In the genomic region with DNA sequence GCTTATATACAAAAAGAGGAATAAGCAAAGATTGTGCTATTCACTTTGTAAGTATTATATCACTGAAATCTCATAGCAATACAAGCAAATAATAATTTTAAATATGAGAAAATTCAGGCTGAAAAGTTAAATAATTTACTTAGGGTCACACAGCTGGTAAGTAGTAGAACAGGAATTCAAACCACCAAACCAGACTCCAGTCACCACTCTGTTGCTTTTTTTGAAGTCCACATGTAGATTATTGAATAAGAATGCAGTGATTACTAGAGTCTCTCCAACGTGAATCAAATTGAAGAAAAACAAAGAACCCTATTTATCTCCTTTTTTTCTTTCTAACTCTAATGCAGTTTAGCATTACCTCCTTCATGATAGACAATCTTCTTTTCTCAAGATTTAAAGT, we compare ENCODE assay signal across 23 cellular contexts. TPM values are rescaled to one million over a fixed set of nuclear protein-coding genes. Genes with fewer than 3 reads are reported as not detected.
"Had no signal": no experiment of that assay in that cellular context is flagged by ENCODE, and none has a peak within 500 bp of the region (broad histone marks: within the 10 kb centered on the region; RNA-seq: fewer than 3 reads in every experiment).

No MANE protein-coding gene starts in this region.

- H3K27me3 Mint-ChIP-seq: activated naive CD4-positive, alpha-beta T cell treated with anti-CD3 and anti-CD28 coated beads, Interleukin-2, amount 50 U/mL, for 24 hours; brain; naive thymus-derived CD8-positive, alpha-beta T cell had no signal

- H3K9me3 ChIP-seq: esophagus muscularis mucosa, pancreas, right lobe of liver, stomach, testis, upper lobe of left lung had no signal

- H3K4me3 Mint-ChIP-seq: activated naive CD4-positive, alpha-beta T cell treated with anti-CD3 and anti-CD28 coated beads, Interleukin-2, amount 50 U/mL, for 24 hours; brain; immature natural killer cell; naive thymus-derived CD8-positive, alpha-beta T cell; stimulated activated effector memory CD8-positive, alpha-beta T cell treated with anti-CD3 and anti-CD28 coated beads, Interleukin-12 subunit alpha, Interleukin-12 subunit beta, amount 100 ng/mL, for 72 hours; T-helper 1 cell treated with Interleukin-12 subunit alpha and Interleukin-12 subunit beta and Interleukin-4 antibody, amounts not matched to agents 30 μg/mL and 1 μg/mL, for 36 hours had no signal

- H3K4me3 ChIP-seq: esophagus muscularis mucosa, pancreas, right lobe of liver, stomach, testis, upper lobe of left lung had no signal

- H3K4me1 ChIP-seq: esophagus muscularis mucosa, pancreas, right lobe of liver, testis, upper lobe of left lung had no signal

- FAIRE-seq: pancreas had no signal

- H3K4me1 Mint-ChIP-seq: activated naive CD4-positive, alpha-beta T cell treated with anti-CD3 and anti-CD28 coated beads, Interleukin-2, amount 50 U/mL, for 24 hours; brain; naive thymus-derived CD8-positive, alpha-beta T cell; stimulated activated effector memory CD8-positive, alpha-beta T cell treated with anti-CD3 and anti-CD28 coated beads, Interleukin-12 subunit alpha, Interleukin-12 subunit beta, amount 100 ng/mL, for 72 hours had no signal

- H3K27ac ChIP-seq: esophagus muscularis mucosa, pancreas, right lobe of liver, stomach, testis, upper lobe of left lung, WERI-Rb-1 had no signal

- H3K27me3 ChIP-seq: esophagus muscularis mucosa, pancreas, right lobe of liver, stomach, testis, upper lobe of left lung had no signal

- DNase-seq: activated CD4-positive, alpha-beta T cell treated with anti-CD3 and anti-CD28 coated beads for 1 hour; activated CD8-positive, alpha-beta memory T cell treated with anti-CD3 and anti-CD28 coated beads for 24 hours; activated CD8-positive, alpha-beta memory T cell treated with anti-CD3 and anti-CD28 coated beads, Interleukin-2, amount 50 U/mL, for 48 hours; activated gamma-delta T cell; central memory CD4-positive, alpha-beta T cell; cortex of kidney; effector CD4-positive, alpha-beta T cell; immature natural killer cell; left ventricle myocardium superior; naive thymus-derived CD8-positive, alpha-beta T cell; pancreas; right lobe of liver; stimulated activated CD4-positive, alpha-beta T cell treated with anti-CD3 and anti-CD28 coated beads, Interleukin-4, amount 100 ng/mL, for 24 hours; stomach; testis; upper lobe of left lung; WERI-Rb-1 had no signal

- H3K27ac Mint-ChIP-seq: activated naive CD4-positive, alpha-beta T cell treated with anti-CD3 and anti-CD28 coated beads, Interleukin-2, amount 50 U/mL, for 24 hours; brain; immature natural killer cell; stimulated activated effector memory CD8-positive, alpha-beta T cell treated with anti-CD3 and anti-CD28 coated beads, Interleukin-12 subunit alpha, Interleukin-12 subunit beta, amount 100 ng/mL, for 72 hours; T-helper 1 cell treated with Interleukin-12 subunit alpha and Interleukin-12 subunit beta and Interleukin-4 antibody, amounts not matched to agents 30 μg/mL and 1 μg/mL, for 36 hours had no signal

- H3K9me3 Mint-ChIP-seq: activated naive CD4-positive, alpha-beta T cell treated with anti-CD3 and anti-CD28 coated beads, Interleukin-2, amount 50 U/mL, for 24 hours; brain; immature natural killer cell; naive thymus-derived CD8-positive, alpha-beta T cell; stimulated activated effector memory CD8-positive, alpha-beta T cell treated with anti-CD3 and anti-CD28 coated beads, Interleukin-12 subunit alpha, Interleukin-12 subunit beta, amount 100 ng/mL, for 72 hours; T-helper 1 cell treated with Interleukin-12 subunit alpha and Interleukin-12 subunit beta and Interleukin-4 antibody, amounts not matched to agents 30 μg/mL and 1 μg/mL, for 36 hours had no signal

- ATAC-seq: left ventricle myocardium superior; naive thymus-derived CD8-positive, alpha-beta T cell; pancreas; right lobe of liver; stimulated activated effector memory CD8-positive, alpha-beta T cell treated with anti-CD3 and anti-CD28 coated beads, Interleukin-12 subunit alpha, Interleukin-12 subunit beta, amount 100 ng/mL, for 72 hours had no signal

RNA-seq across cellular contexts. Expression of a gene that starts 33.3 kb away (rescaled TPM):
- total RNA-seq: fibroblast of villous mesenchyme had no signal
